5 cellular contexts compared by ENCODE assay signal in the genomic region with DNA sequence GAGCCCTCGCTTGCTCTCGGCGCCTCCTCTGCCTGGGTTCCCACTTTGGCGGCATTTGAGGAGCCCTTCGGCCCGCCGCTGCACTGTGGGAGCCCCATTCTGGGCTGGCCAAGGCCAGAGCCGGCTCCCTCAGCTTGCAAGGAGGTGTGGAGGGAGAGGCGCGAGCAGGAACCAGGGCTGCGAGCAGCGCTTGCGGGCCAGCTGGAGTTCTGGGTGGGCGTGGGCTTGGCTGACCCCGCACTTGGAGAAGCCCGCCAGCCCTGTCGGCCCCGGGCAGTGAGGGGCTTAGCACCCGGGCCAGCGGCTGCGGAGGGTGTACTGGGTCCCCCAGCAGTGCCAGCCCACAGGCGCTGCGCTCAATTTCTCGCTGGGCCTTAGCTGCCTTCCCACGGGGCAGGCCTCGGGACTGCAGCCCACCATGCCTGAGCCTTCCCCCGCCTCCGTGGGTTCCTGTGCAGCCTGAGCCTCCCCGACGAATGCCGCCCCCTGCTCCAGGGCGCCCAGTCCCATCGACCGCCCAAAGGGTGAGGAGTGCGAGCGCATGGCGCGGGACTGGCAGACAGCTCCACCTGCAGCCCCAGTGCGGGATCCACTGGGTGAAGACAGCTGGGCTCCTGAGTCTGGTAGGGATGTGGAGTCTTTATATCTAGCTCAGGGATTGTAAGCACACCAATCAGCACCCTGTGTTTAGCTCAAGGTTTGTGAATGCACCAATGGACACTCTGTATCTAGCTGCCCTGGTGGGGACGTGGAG. TPM values are rescaled to one million over a fixed set of nuclear protein-coding genes. Genes with fewer than 3 reads are reported as not detected.
"Had no signal": no experiment of that assay in that cellular context is flagged by ENCODE, and none has a peak within 500 bp of the region (broad histone marks: within the 10 kb centered on the region; RNA-seq: fewer than 3 reads in every experiment).

No MANE protein-coding gene starts in this region.

RNA-seq across cellular contexts. Expression of a gene that starts 11.7 kb away (rescaled TPM):
- total RNA-seq: GM23248, H4, H7, HT-29 had no signal
- polyA plus RNA-seq: GM23248, IgD-negative memory B cell had no signal
